ENCODE assay signal across 1 cellular context in the genomic region with DNA sequence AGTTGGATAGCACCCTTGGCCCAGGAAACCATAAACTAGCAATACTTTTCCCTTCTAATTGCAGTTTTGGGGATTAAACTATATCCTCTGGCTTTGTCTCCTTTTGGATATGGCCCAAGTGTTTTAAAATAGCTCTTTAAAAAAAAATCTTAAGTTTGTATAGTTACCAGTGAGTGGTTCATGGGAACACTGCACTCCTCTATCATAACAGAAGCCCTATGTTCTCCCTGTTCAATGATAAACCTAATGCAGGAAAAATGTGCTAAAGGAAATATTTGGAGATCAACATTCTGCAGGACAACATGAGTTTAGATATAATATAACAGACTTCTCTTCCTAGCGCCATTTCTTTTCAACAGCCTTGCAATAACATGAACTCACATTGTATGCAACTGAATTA.
TF ChIP-seq lines count a peak whose summit lies in the region.

No MANE protein-coding gene starts in this region.

TF ChIP-seq in IMR-90, 13 proteins besides CTCF, POLR2A, EP300 and RAD21:
- TF ChIP-seq, protein P1, sequence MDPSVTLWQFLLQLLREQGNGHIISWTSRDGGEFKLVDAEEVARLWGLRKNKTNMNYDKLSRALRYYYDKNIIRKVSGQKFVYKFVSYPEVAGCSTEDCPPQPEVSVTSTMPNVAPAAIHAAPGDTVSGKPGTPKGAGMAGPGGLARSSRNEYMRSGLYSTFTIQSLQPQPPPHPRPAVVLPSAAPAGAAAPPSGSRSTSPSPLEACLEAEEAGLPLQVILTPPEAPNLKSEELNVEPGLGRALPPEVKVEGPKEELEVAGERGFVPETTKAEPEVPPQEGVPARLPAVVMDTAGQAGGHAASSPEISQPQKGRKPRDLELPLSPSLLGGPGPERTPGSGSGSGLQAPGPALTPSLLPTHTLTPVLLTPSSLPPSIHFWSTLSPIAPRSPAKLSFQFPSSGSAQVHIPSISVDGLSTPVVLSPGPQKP (IDR thresholded peaks at IDR 0.05; ENCODE audit: borderline replicate concordance, low read depth, low read length), result no peak
- no peak for TF ChIP-seq MAFK (IDR thresholded peaks at IDR 0.05; ENCODE audit: low read depth, low read length)
- no peak for TF ChIP-seq SMC3 (IDR thresholded peaks at IDR 0.05; ENCODE audit: low read depth, low read length)
- no peak for TF ChIP-seq RCOR1 (IDR thresholded peaks at IDR 0.05; ENCODE audit: insufficient replicate concordance, low read length)
- no peak for TF ChIP-seq MAZ (IDR thresholded peaks at IDR 0.05; ENCODE audit: borderline replicate concordance, low read depth, low read length)
- TF ChIP-seq MXI1 (IDR thresholded peaks at IDR 0.05; ENCODE audit: borderline replicate concordance, low read depth, low read length), result no peak
- no peak for TF ChIP-seq BHLHE40 (IDR thresholded peaks at IDR 0.05; ENCODE audit: low read depth, low read length)
- no peak for TF ChIP-seq NFE2L2 (IDR thresholded peaks at IDR 0.05; ENCODE audit: low read depth, low read length)
- no peak for TF ChIP-seq RFX5 (IDR thresholded peaks at IDR 0.05; ENCODE audit: low read depth, low read length)
- no peak for TF ChIP-seq CHD1 (IDR thresholded peaks at IDR 0.05; ENCODE audit: low read depth, low read length)
